Comparison of ENCODE assay signal across 11 cellular contexts in genomic region chr15:83489690-83490089, GRCh38. TPM values are rescaled to one million over a fixed set of nuclear protein-coding genes. Genes with fewer than 3 reads are reported as not detected.
"Had no signal": no experiment of that assay in that cellular context is flagged by ENCODE, and none has a peak within 500 bp of the region (broad histone marks: within the 10 kb centered on the region; RNA-seq: fewer than 3 reads in every experiment).

No MANE protein-coding gene starts in this region.

- H3K4me1 ChIP-seq: HAP-1 had no signal

- H3K9ac ChIP-seq: GM23248 had no signal

- H3K27ac ChIP-seq: GM23248 had no signal

- DNase-seq: GM23248, GOT3, H7, H9, HCEC 1CT, HFFc6 had no signal

- H2AFZ ChIP-seq: GM23248, GM23338 had no signal

- ATAC-seq: GM23338, HCT116 had no signal

- H3K4me3 ChIP-seq: GM23248, GM23338, HAP-1 had no signal

- FAIRE-seq: H1, H54 had no signal

- H3K4me2 ChIP-seq: GM23338 had no signal

- H3K9me3 ChIP-seq: HAP-1 had no signal

- H3K36me3 ChIP-seq: HAP-1 had no signal

RNA-seq across cellular contexts. Expression of gene SH3GL3, which starts 42.5 kb away (rescaled TPM):
- total RNA-seq: GM23248, HFFc6 had no signal
